In the genomic region with DNA sequence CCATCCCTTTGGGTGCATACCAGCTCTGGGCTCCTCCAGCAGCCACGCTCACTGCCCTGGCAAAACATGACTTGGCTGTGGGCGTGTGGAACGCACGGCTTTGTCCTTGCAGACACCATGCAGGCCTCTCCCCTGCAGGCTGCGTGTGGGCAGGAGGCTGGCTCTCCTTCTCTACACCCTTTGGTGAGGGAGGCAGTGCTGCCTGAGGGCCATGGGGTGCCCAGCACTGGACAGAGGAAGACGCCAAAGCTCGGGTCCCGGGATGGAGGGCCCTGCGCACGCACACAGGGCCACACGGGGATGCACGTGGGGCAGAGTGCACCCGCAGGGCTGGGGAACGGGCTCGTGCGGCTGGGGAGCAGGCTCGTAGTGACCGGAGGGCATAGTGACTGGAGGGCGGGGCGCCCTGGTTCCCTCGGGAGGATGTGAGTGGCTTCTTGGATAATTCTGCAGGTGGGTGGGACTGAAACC, we compare ENCODE assay signal across 1 cellular context.
TF ChIP-seq lines count a peak whose summit lies in the region.

No MANE protein-coding gene starts in this region.

TF ChIP-seq in H1, 55 proteins besides CTCF, POLR2A, EP300 and RAD21 (continued from another document):
- TF ChIP-seq CHD7 (IDR thresholded peaks at IDR 0.05; ENCODE audit: insufficient replicate concordance, low read length): no peak
- TF ChIP-seq SP1 (IDR thresholded peaks at IDR 0.05; ENCODE audit: low read depth, low read length): no peak
- TF ChIP-seq, protein P1, sequence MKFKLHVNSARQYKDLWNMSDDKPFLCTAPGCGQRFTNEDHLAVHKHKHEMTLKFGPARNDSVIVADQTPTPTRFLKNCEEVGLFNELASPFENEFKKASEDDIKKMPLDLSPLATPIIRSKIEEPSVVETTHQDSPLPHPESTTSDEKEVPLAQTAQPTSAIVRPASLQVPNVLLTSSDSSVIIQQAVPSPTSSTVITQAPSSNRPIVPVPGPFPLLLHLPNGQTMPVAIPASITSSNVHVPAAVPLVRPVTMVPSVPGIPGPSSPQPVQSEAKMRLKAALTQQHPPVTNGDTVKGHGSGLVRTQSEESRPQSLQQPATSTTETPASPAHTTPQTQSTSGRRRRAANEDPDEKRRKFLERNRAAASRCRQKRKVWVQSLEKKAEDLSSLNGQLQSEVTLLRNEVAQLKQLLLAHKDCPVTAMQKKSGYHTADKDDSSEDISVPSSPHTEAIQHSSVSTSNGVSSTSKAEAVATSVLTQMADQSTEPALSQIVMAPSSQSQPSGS (IDR thresholded peaks at IDR 0.05; ENCODE audit: low read length): no peak
- no peak for TF ChIP-seq EGR1 (IDR thresholded peaks at IDR 0.05; ENCODE audit: borderline replicate concordance, low read depth, low read length)
- no peak for TF ChIP-seq HDAC2 (IDR thresholded peaks at IDR 0.05; ENCODE audit: borderline replicate concordance in 1 of 2, low read depth in 2 of 2, low read length in 2 of 2)
- TF ChIP-seq TAF1 (IDR thresholded peaks at IDR 0.05; ENCODE audit: low read depth, low read length): no peak
- no peak for TF ChIP-seq TBP (IDR thresholded peaks at IDR 0.05; ENCODE audit: low read depth, low read length)
- TF ChIP-seq CBX5 (IDR thresholded peaks at IDR 0.05; ENCODE audit: low read depth, low read length): no peak
- no peak for TF ChIP-seq HDAC6 (IDR thresholded peaks at IDR 0.05; ENCODE audit: low read depth, low read length)
- TF ChIP-seq ZNF274 (IDR thresholded peaks at IDR 0.05; ENCODE audit: borderline replicate concordance, extremely low read depth, low read length): no peak
- TF ChIP-seq, protein P2, sequence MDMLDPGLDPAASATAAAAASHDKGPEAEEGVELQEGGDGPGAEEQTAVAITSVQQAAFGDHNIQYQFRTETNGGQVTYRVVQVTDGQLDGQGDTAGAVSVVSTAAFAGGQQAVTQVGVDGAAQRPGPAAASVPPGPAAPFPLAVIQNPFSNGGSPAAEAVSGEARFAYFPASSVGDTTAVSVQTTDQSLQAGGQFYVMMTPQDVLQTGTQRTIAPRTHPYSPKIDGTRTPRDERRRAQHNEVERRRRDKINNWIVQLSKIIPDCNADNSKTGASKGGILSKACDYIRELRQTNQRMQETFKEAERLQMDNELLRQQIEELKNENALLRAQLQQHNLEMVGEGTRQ (IDR thresholded peaks at IDR 0.05; ENCODE audit: low read length): no peak
- TF ChIP-seq EZH2 (IDR thresholded peaks at IDR 0.05; ENCODE audit: low read depth, low read length, severe bottlenecking): no peak
- TF ChIP-seq SIX5 (IDR thresholded peaks at IDR 0.05; ENCODE audit: low read depth, low read length): no peak
- TF ChIP-seq RFX5 (IDR thresholded peaks at IDR 0.05; ENCODE audit: borderline replicate concordance, low read depth, low read length): no peak
